ENCODE assay signal across 11 cellular contexts in genomic region chr22:49667236-49667635, GRCh38.
DNase-seq lines count a peak whose midpoint lies in the region; ATAC-seq and TF ChIP-seq lines count a peak whose summit lies in the region.
"Had no signal": no experiment of that assay in that cellular context is flagged by ENCODE, and none has a peak within 500 bp of the region (broad histone marks: within the 10 kb centered on the region; RNA-seq: fewer than 3 reads in every experiment).

No MANE protein-coding gene starts in this region.

- H3K4me3 ChIP-seq in foreskin fibroblast (ENCODE audit: low read depth in 1 of 2, low read length in 2 of 2) = no peak overlapping the region
- H3K4me3 ChIP-seq: skin epidermis had no signal

- peaks cover 20% of the 10 kb centered on the region for H3K27me3 Mint-ChIP-seq in activated T-cell treated with anti-CD3 and anti-CD28 coated beads, Interleukin-2, amount 50 U/mL, for 4 hours (ENCODE audit: low read depth)
- peaks cover 16% of the 10 kb centered on the region for H3K27me3 Mint-ChIP-seq in memory B cell

- no peaks in the 10 kb centered on the region for H3K36me3 Mint-ChIP-seq in activated T-cell treated with anti-CD3 and anti-CD28 coated beads, Interleukin-2, amount 50 U/mL, for 4 hours (ENCODE audit: insufficient read depth)
- peaks cover 2% of the 10 kb centered on the region for H3K36me3 Mint-ChIP-seq in memory B cell

- H3K4me1 Mint-ChIP-seq in activated T-cell treated with anti-CD3 and anti-CD28 coated beads, Interleukin-2, amount 50 U/mL, for 4 hours (ENCODE audit: low read depth) = peaks cover 31% of the 10 kb centered on the region
- H3K4me1 Mint-ChIP-seq in memory B cell = peaks cover 18% of the 10 kb centered on the region

- ATAC-seq in activated T-cell treated with anti-CD3 and anti-CD28 coated beads, Interleukin-2, amount 50 U/mL, for 4 hours = no peak
- ATAC-seq in memory B cell (ENCODE audit: low read depth) = peak; percentile 37

- no peaks in the 10 kb centered on the region for H3K9me3 Mint-ChIP-seq in activated T-cell treated with anti-CD3 and anti-CD28 coated beads, Interleukin-2, amount 50 U/mL, for 4 hours
- peaks cover 3% of the 10 kb centered on the region for H3K9me3 Mint-ChIP-seq in memory B cell

- H3K4me3 Mint-ChIP-seq in activated T-cell treated with anti-CD3 and anti-CD28 coated beads, Interleukin-2, amount 50 U/mL, for 4 hours = peak overlapping the region; percentile 53
- no peak overlapping the region for H3K4me3 Mint-ChIP-seq in memory B cell

- DNase-seq in stimulated activated naive CD4-positive, alpha-beta T cell (lab: John Stamatoyannopoulos, UW) = peak in 4 of 6 experiments; percentile 7 to 21 (median 13)
- DNase-seq in stimulated activated naive CD4-positive, alpha-beta T cell treated with Interleukin-2 at 50 U/mL for 16 hours (lab: John Stamatoyannopoulos, UW) = no peak
- DNase-seq in activated T-cell treated with anti-CD3 and anti-CD28 coated beads, Interleukin-2, amount 50 U/mL, for 4 hours = peak; percentile 11
- DNase-seq in memory B cell (ENCODE audit: low spot score in 2 of 2) (no peak), dedifferentiated amniotic fluid mesenchymal stem cell (ENCODE audit: extremely low spot score) (no peak), foreskin fibroblast (no peak), KBM-7 (no peak), hippocampal formation (lab: John Stamatoyannopoulos, UW) (no peak)
- DNase-seq: NCI-H2171 treated with DMSO at 0.1 percent for 48 hours, OCI-M1 had no signal

- no peak overlapping the region for H3K27ac Mint-ChIP-seq in memory B cell

- in situ Hi-C loops in KBM-7 (cut with MboI; ENCODE audit: low pct_unique_long_range_greater_than_20kb, low sequenced_read_pairs) = no loop called here

- TF ChIP-seq CTCF in foreskin fibroblast (IDR thresholded peaks at IDR 0.05; ENCODE audit: low read depth, low read length) = no peak

Comparison
In these comparisons a context has a peak if more than half of its experiments do, and no peak if none do; other contexts are left out.
1. DNase-seq: peak in stimulated activated naive CD4-positive, alpha-beta T cell (4 of 6) and activated T-cell treated with anti-CD3 and anti-CD28 coated beads, Interleukin-2, amount 50 U/mL, for 4 hours (single experiment); none in stimulated activated naive CD4-positive, alpha-beta T cell treated with Interleukin-2 at 50 U/mL for 16 hours (single experiment), memory B cell (0 of 2), dedifferentiated amniotic fluid mesenchymal stem cell (single experiment), foreskin fibroblast (0 of 2), KBM-7 (single experiment) and hippocampal formation (0 of 2).